In the genomic region with DNA sequence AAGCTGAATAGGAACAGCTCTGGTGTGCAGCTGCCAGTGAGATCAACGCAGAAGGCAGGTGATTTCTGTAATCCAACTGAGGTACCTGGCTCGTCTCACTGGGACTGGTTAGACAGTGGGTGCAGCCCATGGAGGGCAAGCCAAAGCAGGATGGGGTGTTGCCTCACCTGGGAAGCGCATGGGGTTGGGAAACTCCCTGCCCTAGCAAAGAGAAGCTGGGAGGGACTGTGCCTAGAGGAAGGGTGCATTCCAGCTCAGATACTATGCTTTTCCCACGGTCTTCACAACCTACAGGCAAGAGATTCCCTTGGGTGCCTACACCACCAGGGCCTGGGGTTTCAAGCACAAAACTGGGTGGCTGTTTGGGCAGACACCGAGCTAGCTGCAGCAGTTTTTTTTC, we compare ENCODE assay signal across 1 cellular context.
TF ChIP-seq lines count a peak whose summit lies in the region.

No MANE protein-coding gene starts in this region.

TF ChIP-seq in WTC11, 78 proteins besides CTCF, POLR2A, EP300 and RAD21 (continued from another document):
- TF ChIP-seq, protein P1, sequence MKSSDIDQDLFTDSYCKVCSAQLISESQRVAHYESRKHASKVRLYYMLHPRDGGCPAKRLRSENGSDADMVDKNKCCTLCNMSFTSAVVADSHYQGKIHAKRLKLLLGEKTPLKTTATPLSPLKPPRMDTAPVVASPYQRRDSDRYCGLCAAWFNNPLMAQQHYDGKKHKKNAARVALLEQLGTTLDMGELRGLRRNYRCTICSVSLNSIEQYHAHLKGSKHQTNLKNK (CRISPR knock-in tag; IDR thresholded peaks at IDR 0.05) = no peak
- no peak for TF ChIP-seq NR1H2 (CRISPR knock-in tag; IDR thresholded peaks at IDR 0.05)
- TF ChIP-seq ELF4 (CRISPR knock-in tag; IDR thresholded peaks at IDR 0.05; ENCODE audit: low read depth) = no peak
- TF ChIP-seq, protein P2, sequence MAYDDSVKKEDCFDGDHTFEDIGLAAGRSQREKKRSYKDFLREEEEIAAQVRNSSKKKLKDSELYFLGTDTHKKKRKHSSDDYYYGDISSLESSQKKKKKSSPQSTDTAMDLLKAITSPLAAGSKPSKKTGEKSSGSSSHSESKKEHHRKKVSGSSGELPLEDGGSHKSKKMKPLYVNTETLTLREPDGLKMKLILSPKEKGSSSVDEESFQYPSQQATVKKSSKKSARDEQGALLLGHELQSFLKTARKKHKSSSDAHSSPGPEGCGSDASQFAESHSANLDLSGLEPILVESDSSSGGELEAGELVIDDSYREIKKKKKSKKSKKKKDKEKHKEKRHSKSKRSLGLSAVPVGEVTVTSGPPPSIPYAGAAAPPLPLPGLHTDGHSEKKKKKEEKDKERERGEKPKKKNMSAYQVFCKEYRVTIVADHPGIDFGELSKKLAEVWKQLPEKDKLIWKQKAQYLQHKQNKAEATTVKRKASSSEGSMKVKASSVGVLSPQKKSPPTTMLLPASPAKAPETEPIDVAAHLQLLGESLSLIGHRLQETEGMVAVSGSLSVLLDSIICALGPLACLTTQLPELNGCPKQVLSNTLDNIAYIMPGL (CRISPR knock-in tag; IDR thresholded peaks at IDR 0.05) = no peak
